Comparison of ENCODE assay signal across 12 cellular contexts in the genomic region with DNA sequence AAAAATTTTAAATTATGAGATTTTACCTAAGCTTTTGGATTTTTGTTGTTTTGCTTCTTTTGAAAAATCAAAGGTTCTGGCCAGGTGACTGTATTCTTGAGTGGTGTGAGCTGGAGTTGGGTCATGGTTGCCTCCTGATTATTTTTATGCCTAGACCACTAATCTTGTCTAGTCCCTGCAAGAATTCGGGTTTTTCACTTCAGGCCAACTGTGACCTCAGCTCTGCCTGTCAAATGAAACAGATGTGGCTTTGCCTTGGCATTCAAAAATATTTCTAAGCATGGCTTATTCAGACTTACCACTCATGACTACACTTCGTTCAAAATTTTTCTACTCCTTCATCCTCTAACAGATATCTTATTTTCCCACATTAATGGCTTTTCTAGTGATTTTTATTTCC. TPM values are rescaled to one million over a fixed set of nuclear protein-coding genes. Genes with fewer than 3 reads are reported as not detected.
DNase-seq lines count a peak whose midpoint lies in the region; ATAC-seq and TF ChIP-seq lines count a peak whose summit lies in the region.
"Had no signal": no experiment of that assay in that cellular context is flagged by ENCODE, and none has a peak within 500 bp of the region (broad histone marks: within the 10 kb centered on the region; RNA-seq: fewer than 3 reads in every experiment).

No MANE protein-coding gene starts in this region.

- DNase-seq in EH (ENCODE audit: low read depth), result peak; percentile 59
- no peak for DNase-seq in RWPE1 (ENCODE audit: low spot score)
- no peak for DNase-seq in trophoblast cell
- no peak for DNase-seq in NOMO-1 treated with dmso at 0.1 percent for 144 hours (lab: John Stamatoyannopoulos, UW; ENCODE audit: unreplicated experiment)
- no peak for DNase-seq in Calu3
- DNase-seq in HK-2 (ENCODE audit: unreplicated experiment), result no peak
- no peak for DNase-seq in GM10248 (ENCODE audit: extremely low spot score)
- DNase-seq: activated CD4-positive, alpha-beta memory T cell treated with anti-CD3 and anti-CD28 coated beads, Interleukin-2, amount 10 ng/mL, durations not matched to agents 7 days and 5 days; GDM1 had no signal

- no peak overlapping the region for H3K18ac ChIP-seq in trophoblast cell (ENCODE audit: low read length)

- no peak overlapping the region for H3K4ac ChIP-seq in trophoblast cell (ENCODE audit: low read depth, low read length)

- TF ChIP-seq CTCF in RWPE1 (conservative IDR thresholded peaks at IDR 0.05; ENCODE audit: low read depth) (no peak), gastroesophageal sphincter (IDR thresholded peaks at IDR 0.05) (no peak), Calu3 (IDR thresholded peaks at IDR 0.05; ENCODE audit: unreplicated experiment) (no peak), GM10248 (IDR thresholded peaks at IDR 0.05; ENCODE audit: control extremely low read depth, extremely low read depth, low read depth, missing control alignments) (no peak)

- H4K12ac ChIP-seq in trophoblast cell (ENCODE audit: low read depth, low read length), result no peak overlapping the region

- H2AFZ ChIP-seq in trophoblast cell (ENCODE audit: insufficient read depth, low read length, poor library complexity), result no peak overlapping the region

- no peak overlapping the region for H4K8ac ChIP-seq in trophoblast cell (ENCODE audit: low read depth, low read length)

- H3K9me3 ChIP-seq in gastroesophageal sphincter (peaks cover 0 to 6% (median 0%) of the 10 kb centered on the region in 3 donors), trophoblast cell (ENCODE audit: insufficient read depth, low read depth, low read length) (peaks cover 3% of the 10 kb centered on the region)

- WGBS in gastroesophageal sphincter (ENCODE audit: low coverage in 1 of 2), 2 donors, result 10 to 15% methylated on average over 2 of the region's 2 CpGs
- 100% methylated on average over 1 of the region's 2 CpGs for WGBS in trophoblast cell (ENCODE audit: extremely low coverage, insufficient coverage, insufficient read length)

- H3K9ac ChIP-seq in trophoblast cell (ENCODE audit: low read length), result no peak overlapping the region

- peak overlapping the region; percentile 41 for H2AK5ac ChIP-seq in trophoblast cell (ENCODE audit: low read length)

- H3K4me3 ChIP-seq in gastroesophageal sphincter (no peak overlapping the region), trophoblast cell (ENCODE audit: low read depth, low read length) (no peak overlapping the region)

- H3K4me1 Mint-ChIP-seq in Calu3 (ENCODE audit: low read depth, unreplicated experiment), result peaks cover 30% of the 10 kb centered on the region
- H3K4me1 Mint-ChIP-seq: activated CD4-positive, alpha-beta memory T cell treated with anti-CD3 and anti-CD28 coated beads, Interleukin-2, amount 10 ng/mL, durations not matched to agents 7 days and 5 days had no signal

- H2BK5ac ChIP-seq in trophoblast cell (ENCODE audit: low read depth, low read length, poor library complexity), result peak overlapping the region; percentile 75

- no peaks in the 10 kb centered on the region for H3K27me3 ChIP-seq in gastroesophageal sphincter
- no peaks in the 10 kb centered on the region for H3K27me3 ChIP-seq in trophoblast cell (ENCODE audit: insufficient read depth, low read length)

- H3K23ac ChIP-seq in trophoblast cell (ENCODE audit: low read length), result no peak overlapping the region

- no peak overlapping the region for H3K4me3 Mint-ChIP-seq in Calu3 (ENCODE audit: low read depth, unreplicated experiment)
- H3K4me3 Mint-ChIP-seq: activated CD4-positive, alpha-beta memory T cell treated with anti-CD3 and anti-CD28 coated beads, Interleukin-2, amount 10 ng/mL, durations not matched to agents 7 days and 5 days; T-helper 1 cell treated with Interleukin-12 subunit alpha and Interleukin-12 subunit beta and Interleukin-4 antibody, amounts not matched to agents 30 μg/mL and 1 μg/mL, for 36 hours had no signal

- no peaks in the 10 kb centered on the region for H3K79me2 ChIP-seq in trophoblast cell (ENCODE audit: control insufficient read depth, insufficient read depth, low read length, poor library complexity)

- peak overlapping the region; percentile 57 for H4K91ac ChIP-seq in trophoblast cell (ENCODE audit: low read depth, low read length)

- no peak overlapping the region for H2BK12ac ChIP-seq in trophoblast cell (ENCODE audit: low read length)

- TF ChIP-seq POLR2A in gastroesophageal sphincter (IDR thresholded peaks at IDR 0.05), result no peak

- no peaks in the 10 kb centered on the region for H3K27me3 Mint-ChIP-seq in Calu3 (ENCODE audit: unreplicated experiment)

- peak overlapping the region; percentile 53 for H3K14ac ChIP-seq in trophoblast cell (ENCODE audit: low read length)

- H3K36me3 ChIP-seq in gastroesophageal sphincter (no peaks in the 10 kb centered on the region), trophoblast cell (ENCODE audit: control insufficient read depth in 1 of 2, insufficient read depth in 2 of 2, low read length in 2 of 2) (peaks cover 0 to 2% of the 10 kb centered on the region in 2 experiments)

- CTCF ChIA-PET in RWPE1 (lab: Yijun Ruan, JAX), result interaction anchor here (1.2 kb wide), 1 partner anchor 14 kb away, joined by 5 read pairs; no protein-coding TSS in a partner anchor
- CTCF ChIA-PET in Calu3 (lab: Charles Lee), result interaction anchor here (1.3 to 2.1 kb wide), 2 partner anchors 22 to 25 kb away, joined by 4 read pairs; partner anchors contain the start of gene CDV3
- CTCF ChIA-PET in GM10248 (lab: Yijun Ruan, JAX), result interaction anchor here (0.7 to 2.2 kb wide), 7 partner anchors 15 to 83 kb away, joined by 3 to 8 read pairs (median 4); partner anchors contain the start of gene CDV3

- intact Hi-C loops in Calu3 (cut with micrococcal nuclease; ENCODE audit: unreplicated experiment), result no loop called here

- peaks cover 8% of the 10 kb centered on the region for H3K79me1 ChIP-seq in trophoblast cell (ENCODE audit: low read length)

- H3K36me3 Mint-ChIP-seq in Calu3 (ENCODE audit: insufficient read depth, unreplicated experiment), result no peaks in the 10 kb centered on the region
- H3K36me3 Mint-ChIP-seq: activated naive CD4-positive, alpha-beta T cell treated with anti-CD3 and anti-CD28 coated beads, Interleukin-2, amount 50 U/mL, for 72 hours had no signal

- H3K9me3 Mint-ChIP-seq in Calu3 (ENCODE audit: low read depth, unreplicated experiment), result peaks cover 2% of the 10 kb centered on the region
- H3K9me3 Mint-ChIP-seq: activated CD4-positive, alpha-beta memory T cell treated with anti-CD3 and anti-CD28 coated beads, Interleukin-2, amount 10 ng/mL, durations not matched to agents 7 days and 5 days; activated naive CD4-positive, alpha-beta T cell treated with anti-CD3 and anti-CD28 coated beads, Interleukin-2, amount 50 U/mL, for 72 hours; T-helper 1 cell treated with Interleukin-12 subunit alpha and Interleukin-12 subunit beta and Interleukin-4 antibody, amounts not matched to agents 30 μg/mL and 1 μg/mL, for 36 hours had no signal

- H3K4me1 ChIP-seq in gastroesophageal sphincter (peaks cover 0 to 25% (median 7%) of the 10 kb centered on the region in 3 donors), trophoblast cell (ENCODE audit: control insufficient read depth in 1 of 2, insufficient read depth in 2 of 2, low read length in 2 of 2) (peaks cover 0 to 11% of the 10 kb centered on the region in 2 experiments)

- H3K4me2 ChIP-seq in trophoblast cell (ENCODE audit: low read length), result peak overlapping the region; percentile 33

- no peak for TF ChIP-seq EP300 in gastroesophageal sphincter (IDR thresholded peaks at IDR 0.05)

- POLR2A ChIA-PET in RWPE1 (lab: Yijun Ruan, JAX; ENCODE audit: low non-redundant PET) (no interaction called here), GM10248 (lab: Yijun Ruan, JAX) (interaction anchor here (0.7 kb wide), 1 partner anchor 52 kb away, joined by 3 read pairs; no protein-coding TSS in a partner anchor)

- BruUV-seq in Calu3 (replicated peaks; lab: Mats Ljungman, UMichigan), result no TSS peak

- peak; percentile 51 for ATAC-seq in gastroesophageal sphincter
- ATAC-seq: activated naive CD4-positive, alpha-beta T cell treated with anti-CD3 and anti-CD28 coated beads, Interleukin-2, amount 50 U/mL, for 72 hours had no signal

- no peak overlapping the region for H2BK120ac ChIP-seq in trophoblast cell (ENCODE audit: insufficient read depth, low read length, poor library complexity)

- H3K27ac Mint-ChIP-seq in Calu3 (ENCODE audit: unreplicated experiment), result no peak overlapping the region
- H3K27ac Mint-ChIP-seq: activated CD4-positive, alpha-beta memory T cell treated with anti-CD3 and anti-CD28 coated beads, Interleukin-2, amount 10 ng/mL, durations not matched to agents 7 days and 5 days; activated naive CD4-positive, alpha-beta T cell treated with anti-CD3 and anti-CD28 coated beads, Interleukin-2, amount 50 U/mL, for 72 hours; T-helper 1 cell treated with Interleukin-12 subunit alpha and Interleukin-12 subunit beta and Interleukin-4 antibody, amounts not matched to agents 30 μg/mL and 1 μg/mL, for 36 hours had no signal

- peak overlapping the region; percentile 73 for H3K27ac ChIP-seq in RWPE1
- peak overlapping the region in 3 of 4 donors; percentile 77 to 87 (median 81) for H3K27ac ChIP-seq in gastroesophageal sphincter
- peak overlapping the region; percentile 75 for H3K27ac ChIP-seq in trophoblast cell (ENCODE audit: low read depth, low read length)

RNA-seq across cellular contexts. Expression of gene CDV3, which starts 25.4 kb away (rescaled TPM):
- total RNA-seq in gastroesophageal sphincter, result 100 to 1,000 TPM; 152 to 293 (median 221) TPM
- polyA plus RNA-seq in trophoblast cell (2013), result 165 and 171 TPM in 2 replicates
- total RNA-seq in Calu3 (2022), result 276 and 306 TPM in 2 replicates
